Comparison of ENCODE assay signal across 17 cellular contexts in genomic region chr6:75424610-75425548, GRCh38.
DNase-seq lines count a peak whose midpoint lies in the region; ATAC-seq and TF ChIP-seq lines count a peak whose summit lies in the region.
"Had no signal": no experiment of that assay in that cellular context is flagged by ENCODE, and none has a peak within 500 bp of the region (broad histone marks: within the 10 kb centered on the region; RNA-seq: fewer than 3 reads in every experiment).

No MANE protein-coding gene starts in this region.

- H3K4me1 ChIP-seq in adipocyte (ENCODE audit: control insufficient read depth, insufficient read depth, low read length): peaks cover 21% of the 10 kb centered on the region
- no peaks in the 10 kb centered on the region for H3K4me1 ChIP-seq in mucosa of descending colon (ENCODE audit: low read depth)
- no peaks in the 10 kb centered on the region for H3K4me1 ChIP-seq in colonic mucosa

- peak; percentile 32 for ATAC-seq in mucosa of descending colon
- no peak for ATAC-seq in HG03097 (IDR thresholded peaks at IDR 0.05; ENCODE audit: low FRiP score, unreplicated experiment)
- ATAC-seq: left colon, Panc1 had no signal

- no peak overlapping the region for H3K4me3 ChIP-seq in adipocyte (ENCODE audit: low read length)
- no peak overlapping the region for H3K4me3 ChIP-seq in mucosa of descending colon
- H3K4me3 ChIP-seq in colonic mucosa: no peak overlapping the region
- H3K4me3 ChIP-seq: heart right ventricle had no signal

- H3K9ac ChIP-seq in adipocyte (ENCODE audit: low read length): no peak overlapping the region
- no peak overlapping the region for H3K9ac ChIP-seq in colonic mucosa (ENCODE audit: low read depth in 2 of 2, low read length in 2 of 2)

- H3K36me3 ChIP-seq in adipocyte (ENCODE audit: control insufficient read depth, insufficient read depth, low read length, severe bottlenecking) (no peaks in the 10 kb centered on the region), mucosa of descending colon (ENCODE audit: low read depth) (no peaks in the 10 kb centered on the region), colonic mucosa (no peaks in the 10 kb centered on the region)
- H3K36me3 ChIP-seq: heart right ventricle had no signal

- no peak for TF ChIP-seq CTCF in mucosa of descending colon (IDR thresholded peaks at IDR 0.05)
- TF ChIP-seq CTCF in colonic mucosa (IDR thresholded peaks at IDR 0.05): no peak

- H3K9me3 ChIP-seq in adipocyte (ENCODE audit: control insufficient read depth, low read length): no peaks in the 10 kb centered on the region
- no peaks in the 10 kb centered on the region for H3K9me3 ChIP-seq in mucosa of descending colon
- H3K9me3 ChIP-seq in colonic mucosa: no peaks in the 10 kb centered on the region
- H3K9me3 ChIP-seq: heart right ventricle had no signal

- no peak overlapping the region for H3K27ac ChIP-seq in colonic mucosa

- H3K27me3 ChIP-seq in adipocyte (replicated peaks; ENCODE audit: control insufficient read depth, insufficient read depth, low read length) (no peaks in the 10 kb centered on the region), colonic mucosa (no peaks in the 10 kb centered on the region)
- H3K27me3 ChIP-seq: heart right ventricle had no signal

- DNase-seq in EH (ENCODE audit: low read depth) (peak; percentile 59), HT1080 (ENCODE audit: low read depth) (peak; percentile 49), adipocyte (ENCODE audit: low read depth) (peak; percentile 86), mucosa of descending colon (no peak), NCI-H2227 treated with DMSO at 0.1 percent for 48 hours (lab: John Stamatoyannopoulos, UW) (no peak), colonic mucosa (no peak), cortex of kidney (lab: John Stamatoyannopoulos, UW) (no peak)
- DNase-seq: activated CD4-positive, CD25-positive, alpha-beta regulatory T cell; activated naive CD4-positive, alpha-beta T cell treated with anti-CD3 and anti-CD28 coated beads, Interleukin-2, amount 10 ng/mL, durations not matched to agents 7 days and 5 days; C1 segment of cervical spinal cord; heart right ventricle; left colon; NCI-H1417 treated with DMSO at 0.1 percent for 48 hours; NCI-H510A treated with DMSO at 0.1 percent for 48 hours; T-helper 1 cell had no signal

- intact Hi-C loops in mucosa of descending colon (cut with DNase I, micrococcal nuclease) (no loop called here), colonic mucosa (cut with DNase I) (no loop called here)

Comparison
In these comparisons a context has a peak if more than half of its experiments do, and no peak if none do; other contexts are left out.
1. DNase-seq: peak in EH (single experiment), HT1080 (single experiment) and adipocyte (single experiment); none in mucosa of descending colon (0 of 3), NCI-H2227 treated with DMSO at 0.1 percent for 48 hours (single experiment), colonic mucosa (single experiment) and cortex of kidney (single experiment).